22 cellular contexts compared by ENCODE assay signal in the genomic region with DNA sequence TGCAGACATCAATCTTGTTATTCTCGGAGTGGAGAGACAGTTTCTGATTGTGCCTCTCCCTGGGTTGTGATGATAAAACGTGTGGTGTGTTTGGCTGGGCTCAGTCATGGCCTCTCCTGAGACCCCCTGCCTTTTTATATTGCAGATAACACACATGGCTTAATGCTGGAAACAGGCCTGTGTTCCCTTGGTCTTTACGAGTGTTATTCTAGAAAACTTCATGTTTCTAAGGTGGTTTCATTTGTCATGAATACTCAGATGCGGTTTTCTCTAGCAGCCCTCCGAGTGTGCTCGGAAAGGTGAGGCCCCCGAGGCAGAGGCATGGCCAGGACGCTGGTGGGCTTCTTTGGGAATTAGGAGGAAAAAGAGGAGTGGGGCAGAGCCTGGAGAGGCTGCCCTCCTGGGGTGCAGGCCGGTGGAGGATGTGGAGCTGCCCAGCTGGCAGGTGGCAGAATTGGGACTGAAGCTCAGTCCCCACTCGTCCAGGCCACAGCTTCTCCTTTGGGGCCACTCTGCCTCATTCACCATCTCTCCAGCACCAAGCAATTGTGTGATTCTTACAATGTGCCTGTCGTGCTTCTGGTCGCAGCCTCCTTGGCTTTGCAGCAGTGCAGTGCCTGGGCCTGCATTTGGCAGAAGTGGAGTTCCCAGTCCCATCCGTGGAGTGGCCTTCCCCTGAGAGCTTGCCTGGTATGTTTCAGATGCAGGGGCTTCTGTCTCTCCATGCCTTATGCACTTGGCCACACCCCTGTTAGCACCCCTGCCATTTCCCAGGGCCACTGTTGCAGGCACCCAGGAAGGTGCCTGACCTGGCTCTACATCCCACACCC.
"Had no signal": no experiment of that assay in that cellular context is flagged by ENCODE, and none has a peak within 500 bp of the region (broad histone marks: within the 10 kb centered on the region; RNA-seq: fewer than 3 reads in every experiment).

No MANE protein-coding gene starts in this region.

- H3K27me3 Mint-ChIP-seq: activated naive CD8-positive, alpha-beta T cell treated with anti-CD3 and anti-CD28 coated beads, Interleukin-2, amount 10 ng/mL, durations not matched to agents 7 days and 5 days; activated T-cell treated with anti-CD3 and anti-CD28 coated beads, Interleukin-2, amount 50 U/mL, for 24 hours; activated T-helper 17 cell treated with anti-CD3 and anti-CD28 coated beads, Interleukin-2, amount 50 U/mL, for 72 hours had no signal

- H3K27me3 ChIP-seq: cardiac muscle cell, sigmoid colon, upper lobe of left lung had no signal

- H3K27ac ChIP-seq: cardiac muscle cell, sigmoid colon, thoracic aorta, upper lobe of left lung, WERI-Rb-1 had no signal

- H3K27ac Mint-ChIP-seq: activated naive CD8-positive, alpha-beta T cell treated with anti-CD3 and anti-CD28 coated beads, Interleukin-2, amount 10 ng/mL, durations not matched to agents 7 days and 5 days; activated T-helper 17 cell treated with anti-CD3 and anti-CD28 coated beads, Interleukin-2, amount 50 U/mL, for 72 hours had no signal

- H3K36me3 ChIP-seq: cardiac muscle cell, sigmoid colon, upper lobe of left lung, WERI-Rb-1 had no signal

- DNase-seq: activated CD4-positive, alpha-beta T cell treated with anti-CD3 and anti-CD28 coated beads, Interleukin-2, amount 50 U/mL, for 4 hours; activated CD8-positive, alpha-beta memory T cell treated with anti-CD3 and anti-CD28 coated beads for 24 hours; activated CD8-positive, alpha-beta memory T cell treated with anti-CD3 and anti-CD28 coated beads, Interleukin-2, amount 50 U/mL, for 4 hours; activated naive CD4-positive, alpha-beta T cell treated with Interleukin-2 at 50 U/mL for 16 hours; activated naive CD8-positive, alpha-beta T cell treated with anti-CD3 and anti-CD28 coated beads, Interleukin-2, amount 10 ng/mL, durations not matched to agents 7 days and 5 days; activated T-cell treated with anti-CD3 and anti-CD28 coated beads, Interleukin-2, amount 50 U/mL, for 24 hours; amniotic stem cell; dermis blood vessel endothelial cell; effector memory CD4-positive, alpha-beta T cell; foreskin melanocyte; sigmoid colon; stimulated activated CD4-positive, alpha-beta T cell treated with anti-CD3 and anti-CD28 coated beads, Interleukin-4, amount 100 ng/mL, for 1 hour; stimulated activated naive CD4-positive, alpha-beta T cell treated with Interleukin-2 at 50 U/mL for 16 hours; T-helper 1 cell; WERI-Rb-1 had no signal

- FAIRE-seq: endothelial cell of umbilical vein, TTC549 had no signal

- H3K4me1 ChIP-seq: sigmoid colon, upper lobe of left lung had no signal

- ATAC-seq: activated T-helper 17 cell treated with anti-CD3 and anti-CD28 coated beads, Interleukin-2, amount 50 U/mL, for 72 hours; esophagus mucosa had no signal

- H3K4me3 Mint-ChIP-seq: activated naive CD8-positive, alpha-beta T cell treated with anti-CD3 and anti-CD28 coated beads, Interleukin-2, amount 10 ng/mL, durations not matched to agents 7 days and 5 days; activated T-cell treated with anti-CD3 and anti-CD28 coated beads, Interleukin-2, amount 50 U/mL, for 24 hours; activated T-helper 17 cell treated with anti-CD3 and anti-CD28 coated beads, Interleukin-2, amount 50 U/mL, for 72 hours had no signal

- H3K4me3 ChIP-seq: cardiac muscle cell, sigmoid colon, thoracic aorta, upper lobe of left lung had no signal
